ENCODE assay signal across 1 cellular context in genomic region chr11:76205252-76206076, GRCh38.
TF ChIP-seq lines count a peak whose summit lies in the region.

No MANE protein-coding gene starts in this region.

TF ChIP-seq in GM12878, 131 proteins besides CTCF, POLR2A, EP300 and RAD21:
- TF ChIP-seq POLR2AphosphoS5 (IDR thresholded peaks at IDR 0.05; ENCODE audit: low read length) (no peak), TAF1 (IDR thresholded peaks at IDR 0.05; ENCODE audit: borderline replicate concordance, low read depth, low read length) (no peak), RELB (IDR thresholded peaks at IDR 0.05; ENCODE audit: low read depth) (no peak), KLF5 (IDR thresholded peaks at IDR 0.05; ENCODE audit: partially characterized antibody) (no peak)
